Comparison of ENCODE assay signal across 1 cellular context in genomic region chr2:43074592-43075053, GRCh38.
TF ChIP-seq lines count a peak whose summit lies in the region.

No MANE protein-coding gene starts in this region.

TF ChIP-seq in SK-N-SH, 30 proteins besides CTCF, POLR2A, EP300 and RAD21 (continued from another document):
- no peak for TF ChIP-seq REST (IDR thresholded peaks at IDR 0.05; ENCODE audit: low read depth, low read length)
- no peak for TF ChIP-seq ELF1 (IDR thresholded peaks at IDR 0.05)
- no peak for TF ChIP-seq YY1 (IDR thresholded peaks at IDR 0.05; ENCODE audit: low read depth)
